Comparison of ENCODE assay signal across 14 cellular contexts in the genomic region with DNA sequence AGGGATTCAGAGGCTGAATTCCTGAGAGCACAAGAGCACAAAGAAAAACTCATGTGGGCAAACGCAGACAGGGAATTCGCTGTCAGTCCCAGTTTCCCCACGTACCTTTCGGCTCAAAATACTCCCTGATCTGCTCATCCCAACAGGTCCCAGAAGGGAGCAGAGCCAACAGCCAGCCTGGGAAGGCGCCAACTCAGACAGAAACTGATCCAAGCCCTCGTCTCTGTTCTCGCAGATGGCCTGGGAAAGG.
DNase-seq lines count a peak whose midpoint lies in the region; ATAC-seq and TF ChIP-seq lines count a peak whose summit lies in the region.
"Had no signal": no experiment of that assay in that cellular context is flagged by ENCODE, and none has a peak within 500 bp of the region (broad histone marks: within the 10 kb centered on the region; RNA-seq: fewer than 3 reads in every experiment).

No MANE protein-coding gene starts in this region.

- no peak for TF ChIP-seq POLR2A in right lobe of liver (IDR thresholded peaks at IDR 0.05)

- H3K4me3 Mint-ChIP-seq in brain (peak overlapping the region in 3 of 5 experiments; percentile 14 to 56 (median 46)), T-cell (peak overlapping the region in 1 of 3 donors; percentile 41)
- H3K4me3 Mint-ChIP-seq: activated naive CD8-positive, alpha-beta T cell treated with anti-CD3 and anti-CD28 coated beads for 36 hours had no signal

- peaks cover 3 to 30% (median 13%) of the 10 kb centered on the region in 5 experiments for H3K9me3 Mint-ChIP-seq in brain
- H3K9me3 Mint-ChIP-seq in T-cell, result no peaks in the 10 kb centered on the region

- peaks cover 6% of the 10 kb centered on the region for H3K27me3 Mint-ChIP-seq in brain
- H3K27me3 Mint-ChIP-seq in T-cell, result peaks cover 0 to 5% of the 10 kb centered on the region in 2 donors
- H3K27me3 Mint-ChIP-seq: activated naive CD8-positive, alpha-beta T cell treated with anti-CD3 and anti-CD28 coated beads for 36 hours had no signal

- 21% methylated on average over 7 of the region's 7 CpGs for WGBS in right lobe of liver (ENCODE audit: insufficient coverage, low coverage, low lambda C conversion rate, missing lambda C conversion rate)

- no peaks in the 10 kb centered on the region for H3K27me3 ChIP-seq in right lobe of liver
- H3K27me3 ChIP-seq: uterus had no signal

- no peak overlapping the region for H3K4me3 ChIP-seq in right lobe of liver
- H3K4me3 ChIP-seq: uterus had no signal

- DNase-seq in left ventricle myocardium superior, result no peak
- DNase-seq in Right ventricle myocardium superior, result no peak
- DNase-seq in right lobe of liver, result no peak
- no peak for DNase-seq in T-cell
- DNase-seq in stimulated activated naive CD8-positive, alpha-beta T cell treated with anti-CD3 and anti-CD28 coated beads, Interleukin-15, Interleukin-2, amounts not matched to agents 100 U/mL and 50 U/mL, for 24 hours, result no peak
- no peak for DNase-seq in islet precursor cell
- DNase-seq: activated naive CD8-positive, alpha-beta T cell treated with anti-CD3 and anti-CD28 coated beads for 36 hours; EL; foreskin fibroblast; stimulated activated CD4-positive, alpha-beta T cell treated with anti-CD3 and anti-CD28 coated beads, Interleukin-15, amount 100 ng/mL, for 24 hours; uterus had no signal

- peaks cover 93% of the 10 kb centered on the region for H3K4me1 Mint-ChIP-seq in brain
- H3K4me1 Mint-ChIP-seq in T-cell, result peaks cover 15 to 34% (median 31%) of the 10 kb centered on the region in 3 donors

- H3K27ac ChIP-seq in right lobe of liver, result no peak overlapping the region
- H3K27ac ChIP-seq: neutrophil, uterus had no signal

- intact Hi-C loops in left ventricle myocardium superior (cut with micrococcal nuclease) (no loop called here), Right ventricle myocardium superior (cut with DNase I) (no loop called here), right lobe of liver (cut with DNase I) (no loop called here)

- H3K36me3 Mint-ChIP-seq in brain (peaks cover 6% of the 10 kb centered on the region), T-cell (no peaks in the 10 kb centered on the region)

- CTCF ChIA-PET in T-cell (lab: Charles Lee), result no interaction called here

- no peaks in the 10 kb centered on the region for H3K9me3 ChIP-seq in right lobe of liver
- H3K9me3 ChIP-seq: neutrophil, uterus had no signal

- H3K36me3 ChIP-seq in right lobe of liver, result no peaks in the 10 kb centered on the region
- H3K36me3 ChIP-seq: neutrophil, uterus had no signal

- peak overlapping the region in 4 of 5 experiments; percentile 95 to 98 (median 98) for H3K27ac Mint-ChIP-seq in brain
- no peak overlapping the region for H3K27ac Mint-ChIP-seq in T-cell
- H3K27ac Mint-ChIP-seq: activated naive CD8-positive, alpha-beta T cell treated with anti-CD3 and anti-CD28 coated beads for 36 hours had no signal

- POLR2A ChIA-PET in T-cell (lab: Charles Lee), result interaction anchor here in 1 of 2 donors (0.5 kb wide), 1 partner anchor 68 kb away, joined by 3 read pairs; no protein-coding TSS in a partner anchor

- no peak for TF ChIP-seq CTCF in brain (conservative IDR thresholded peaks at IDR 0.05)
- no peak for TF ChIP-seq CTCF in right lobe of liver (IDR thresholded peaks at IDR 0.05)

- H3K4me1 ChIP-seq in right lobe of liver, result no peaks in the 10 kb centered on the region

- peak; percentile 13 for ATAC-seq in left ventricle myocardium superior
- ATAC-seq in Right ventricle myocardium superior (ENCODE audit: poor library complexity), result no peak
- peak in 3 of 4 donors; percentile 5 to 27 (median 14) for ATAC-seq in right lobe of liver
- no peak for ATAC-seq in T-cell (replicated peaks in 1 of 4)
- ATAC-seq in GM18517 (IDR thresholded peaks at IDR 0.05; ENCODE audit: unreplicated experiment), result no peak
- no peak for ATAC-seq in stimulated activated naive CD8-positive, alpha-beta T cell treated with anti-CD3 and anti-CD28 coated beads, Interleukin-15, Interleukin-2, amounts not matched to agents 100 U/mL and 50 U/mL, for 24 hours

Comparison
In these comparisons a context has a peak if more than half of its experiments do, and no peak if none do; other contexts are left out.
1. ATAC-seq: peak in left ventricle myocardium superior (single experiment) and right lobe of liver (3 of 4); none in Right ventricle myocardium superior (single experiment), T-cell (0 of 4), GM18517 (single experiment) and stimulated activated naive CD8-positive, alpha-beta T cell treated with anti-CD3 and anti-CD28 coated beads, Interleukin-15, Interleukin-2, amounts not matched to agents 100 U/mL and 50 U/mL, for 24 hours (single experiment).
2. H3K27ac Mint-ChIP-seq: peak in brain (4 of 5); none in T-cell (0 of 2).